In the genomic region with DNA sequence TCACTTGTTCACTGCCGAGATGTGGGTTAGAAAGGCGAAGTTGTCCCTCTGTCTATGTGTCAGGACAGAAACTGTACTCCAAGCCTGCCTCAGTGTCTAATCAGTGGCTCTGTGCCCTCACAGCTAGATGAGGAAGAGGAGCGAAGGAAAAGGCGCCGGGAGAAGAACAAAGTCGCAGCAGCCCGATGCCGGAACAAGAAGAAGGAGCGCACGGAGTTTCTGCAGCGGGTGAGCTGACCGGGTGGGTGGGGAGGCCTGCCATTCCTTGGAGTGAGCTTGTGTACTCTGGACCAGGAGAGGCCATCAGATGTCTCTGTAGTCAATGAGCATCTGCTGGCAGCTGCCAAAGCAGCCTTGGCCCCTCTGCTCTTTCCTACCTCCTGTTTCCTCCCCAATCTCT, we compare ENCODE assay signal across 23 cellular contexts. TPM values are rescaled to one million over a fixed set of nuclear protein-coding genes. Genes with fewer than 3 reads are reported as not detected.
DNase-seq lines count a peak whose midpoint lies in the region; ATAC-seq, FAIRE-seq and TF ChIP-seq lines count a peak whose summit lies in the region.
"Had no signal": no experiment of that assay in that cellular context is flagged by ENCODE, and none has a peak within 500 bp of the region (broad histone marks: within the 10 kb centered on the region; RNA-seq: fewer than 3 reads in every experiment).

No MANE protein-coding gene starts in this region.

- no peak for FAIRE-seq in H1 (lab: Jason Lieb, UNC)
- FAIRE-seq: A549, GM12891 had no signal

- no peak overlapping the region for H3K4me3 Mint-ChIP-seq in immature natural killer cell
- H3K4me3 Mint-ChIP-seq: B cell; CD4-positive, CD25-positive, alpha-beta regulatory T cell had no signal

- no peak overlapping the region for H2BK15ac ChIP-seq in H1 (ENCODE audit: low read length)

- no peaks in the 10 kb centered on the region for H3K27me3 ChIP-seq in HL-60 (ENCODE audit: insufficient read depth, poor library complexity, severe bottlenecking)
- H3K27me3 ChIP-seq in H1 (replicated peaks in 1 of 4; ENCODE audit: control insufficient read depth in 3 of 4, extremely low read depth in 1 of 4, insufficient read depth in 3 of 4, low read length in 3 of 4): no peaks in the 10 kb centered on the region

- no peak overlapping the region for H3K14ac ChIP-seq in H1 (ENCODE audit: insufficient read length)

- POLR2A ChIA-PET in H1 (lab: Charles Lee; ENCODE audit: partially characterized antibody): interaction anchor here (1.0 to 1.1 kb wide), 2 partner anchors 19 to 33 kb away, joined by 3 to 4 read pairs; a partner anchor contains a TSS

- H3K9ac ChIP-seq in H1 (replicated peaks in 1 of 4; ENCODE audit: extremely low read depth in 1 of 4, low read depth in 3 of 4, low read length in 3 of 4): no peak overlapping the region

- H4K20me1 ChIP-seq in H1 (replicated peaks in 1 of 2; ENCODE audit: control insufficient read depth in 1 of 2, insufficient read depth in 2 of 2, low read length in 2 of 2): no peaks in the 10 kb centered on the region

- no peaks in the 10 kb centered on the region for H3K23me2 ChIP-seq in H1 (ENCODE audit: low read depth, low read length)

- no peak overlapping the region for H2AFZ ChIP-seq in H1 (ENCODE audit: low read length)

- TF ChIP-seq RAD21 in H1 (IDR thresholded peaks at IDR 0.05 in 1 of 2, conservative IDR thresholded peaks at IDR 0.05 in 1 of 2; ENCODE audit: low read depth in 2 of 2, low read length in 2 of 2): no peak

- peak overlapping the region; percentile 68 for H3K27ac ChIP-seq in C4-2B
- peak overlapping the region; percentile 92; the same call in 1 of the 2 replicates for H3K27ac ChIP-seq in HL-60 (replicated peaks)
- H3K27ac ChIP-seq in H1 (ENCODE audit: low read depth, low read length): no peak overlapping the region

- intact Hi-C loops in sciatic nerve (cut with DNase I): no loop called here

- no peaks in the 10 kb centered on the region for H3K36me3 Mint-ChIP-seq in immature natural killer cell

- 95% methylated on average over 12 of the region's 12 CpGs; no CpG with 5 or more reads in 1 of the 2 experiments for WGBS in H1 (ENCODE audit: extremely low coverage in 1 of 2, insufficient coverage in 1 of 2, insufficient read length in 1 of 2, insufficient replicate concordance in 2 of 2, low coverage in 1 of 2, low lambda C conversion rate in 2 of 2, missing lambda C conversion rate in 1 of 2), 2 experiments

- TF ChIP-seq CTCF in C4-2B (conservative IDR thresholded peaks at IDR 0.05) (no peak), HL-60 (IDR thresholded peaks at IDR 0.05; ENCODE audit: insufficient read depth, low read length) (no peak), H1 (IDR thresholded peaks at IDR 0.05; ENCODE audit: control extremely low read depth in 1 of 3, insufficient read depth in 1 of 3, low read depth in 1 of 3, low read length in 3 of 3) (no peak)

- no peak overlapping the region for H3K4me2 ChIP-seq in H1 (ENCODE audit: insufficient read depth in 1 of 2, low read depth in 2 of 2, low read length in 2 of 2)
- H3K4me2 ChIP-seq: A549 had no signal

- no peak for TF ChIP-seq EP300 in H1 (IDR thresholded peaks at IDR 0.05; ENCODE audit: borderline replicate concordance in 1 of 2, low read depth in 2 of 2, low read length in 2 of 2)

- peak; percentile 16 for ATAC-seq in sciatic nerve
- no peak for ATAC-seq in HG03469 (IDR thresholded peaks at IDR 0.05; ENCODE audit: unreplicated experiment)
- no peak for ATAC-seq in GM19035 (IDR thresholded peaks at IDR 0.05; ENCODE audit: unreplicated experiment)
- ATAC-seq: A549 had no signal

- H2BK20ac ChIP-seq in H1 (ENCODE audit: low read length): no peak overlapping the region

- H4K91ac ChIP-seq in H1 (replicated peaks; ENCODE audit: insufficient read length, low read length): no peak overlapping the region

- no peak for TF ChIP-seq POLR2A in H1 (IDR thresholded peaks at IDR 0.05; ENCODE audit: control extremely low read depth in 1 of 2, low read depth in 2 of 2, low read length in 2 of 2)

- no peaks in the 10 kb centered on the region for H3K9me3 Mint-ChIP-seq in immature natural killer cell
- H3K9me3 Mint-ChIP-seq: CD4-positive, CD25-positive, alpha-beta regulatory T cell had no signal

- H2BK5ac ChIP-seq in H1 (ENCODE audit: low read depth, low read length): peak overlapping the region; percentile 26; the same call in 1 of the 2 replicates

- H3K56ac ChIP-seq in H1 (replicated peaks; ENCODE audit: insufficient read length, low read depth, low read length): no peak overlapping the region

- peaks cover 0 to 17% (median 0%) of the 10 kb centered on the region in 4 experiments; a peak in 2 of 8 replicates for H3K36me3 ChIP-seq in H1 (ENCODE audit: control insufficient read depth in 2 of 4, insufficient read depth in 4 of 4, low read length in 3 of 4)

- DNase-seq in HL-60 (ENCODE audit: low read depth in 1 of 2, low spot score in 1 of 2) (no peak), H1 (ENCODE audit: low read depth in 1 of 2, low spot score in 2 of 2) (no peak), sciatic nerve (ENCODE audit: low spot score) (no peak), GF-D8 (lab: John Stamatoyannopoulos, UW) (no peak), immature natural killer cell (no peak)
- DNase-seq: CD4-positive, CD25-positive, alpha-beta regulatory T cell; DMS79 treated with DMSO at 0.1 percent for 48 hours; GOT3; Kasumi-1; MM.1S; NCI-H1048; NCI-H1417 treated with DMSO at 0.1 percent for 48 hours; NCI-H187; NCI-H446; NCI-H526 treated with DMSO at 0.1 percent for 48 hours; OCI-M1; Right ventricle myocardium superior had no signal

- H3K27ac Mint-ChIP-seq in immature natural killer cell: no peak overlapping the region
- H3K27ac Mint-ChIP-seq: B cell; CD4-positive, CD25-positive, alpha-beta regulatory T cell had no signal

- H3K79me1 ChIP-seq in H1 (ENCODE audit: low read depth, low read length): peaks cover 3% of the 10 kb centered on the region; the same call in 1 of the 2 replicates

- H3K79me2 ChIP-seq in H1 (ENCODE audit: control insufficient read depth in 1 of 2, insufficient read depth in 2 of 2, low read length in 2 of 2): peaks cover 0 to 21% of the 10 kb centered on the region in 2 experiments; a peak in 1 of 4 replicates

- H4K8ac ChIP-seq in H1 (ENCODE audit: extremely low read depth, insufficient read depth, low read length): no peak overlapping the region

- H3K4me1 Mint-ChIP-seq in immature natural killer cell: peaks cover 9 to 12% of the 10 kb centered on the region in 2 donors

- no peak overlapping the region for H2BK12ac ChIP-seq in H1 (ENCODE audit: low read depth, low read length)

- H3K4me1 ChIP-seq in H1 (replicated peaks in 1 of 4; ENCODE audit: control insufficient read depth in 3 of 4, insufficient read depth in 4 of 4, low read length in 3 of 4): peaks cover 6 to 19% (median 15%) of the 10 kb centered on the region in 4 experiments; a peak in 6 of 7 replicates

- no peak overlapping the region for H3K23ac ChIP-seq in H1 (ENCODE audit: insufficient read length)

- H3K4ac ChIP-seq in H1 (replicated peaks; ENCODE audit: insufficient read length, low read depth, low read length): no peak overlapping the region

- no peak overlapping the region for H2AK5ac ChIP-seq in H1 (ENCODE audit: low read depth, low read length)

- H3K9me3 ChIP-seq in H1 (ENCODE audit: insufficient read depth in 2 of 2, low read depth in 1 of 2, low read length in 1 of 2): no peaks in the 10 kb centered on the region
- H3K9me3 ChIP-seq: A549 had no signal

- H4K5ac ChIP-seq in H1 (ENCODE audit: insufficient read length, low read depth, low read length): no peak overlapping the region

- no peak overlapping the region for H3K4me3 ChIP-seq in HL-60 (replicated peaks; ENCODE audit: insufficient read depth, low read length)
- H3K4me3 ChIP-seq in H1 (ENCODE audit: extremely low read depth in 1 of 4, insufficient read depth in 2 of 4, low read depth in 3 of 4, low read length in 4 of 4): no peak overlapping the region
- H3K4me3 ChIP-seq: A549 had no signal

- CTCF ChIA-PET in H1 (lab: Charles Lee; ENCODE audit: partially characterized antibody): interaction anchor here (1.2 kb wide), 1 partner anchor 26 kb away, joined by 3 read pairs; no protein-coding TSS in a partner anchor

- H3K27me3 Mint-ChIP-seq in immature natural killer cell (ENCODE audit: low read depth in 3 of 3): no peaks in the 10 kb centered on the region
- H3K27me3 Mint-ChIP-seq: B cell; CD4-positive, CD25-positive, alpha-beta regulatory T cell had no signal

- H2BK120ac ChIP-seq in H1 (replicated peaks; ENCODE audit: low read depth, low read length): no peak overlapping the region

- H3K18ac ChIP-seq in H1 (ENCODE audit: extremely low read depth, low read length): no peak overlapping the region

TF ChIP-seq in H1, 55 proteins besides CTCF, POLR2A, EP300 and RAD21:
- TF ChIP-seq JUN (IDR thresholded peaks at IDR 0.05; ENCODE audit: low read depth, low read length): no peak
- no peak for TF ChIP-seq KDM5A (IDR thresholded peaks at IDR 0.05; ENCODE audit: low read length)
- TF ChIP-seq GABPA (IDR thresholded peaks at IDR 0.05; ENCODE audit: borderline replicate concordance, insufficient read depth, low read length): no peak
- TF ChIP-seq RFX5 (IDR thresholded peaks at IDR 0.05; ENCODE audit: borderline replicate concordance, low read depth, low read length): no peak
- TF ChIP-seq BCL11A (IDR thresholded peaks at IDR 0.05; ENCODE audit: low read depth in 2 of 2, low read length in 2 of 2): no peak
- TF ChIP-seq, protein P1, sequence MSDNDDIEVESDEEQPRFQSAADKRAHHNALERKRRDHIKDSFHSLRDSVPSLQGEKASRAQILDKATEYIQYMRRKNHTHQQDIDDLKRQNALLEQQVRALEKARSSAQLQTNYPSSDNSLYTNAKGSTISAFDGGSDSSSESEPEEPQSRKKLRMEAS (IDR thresholded peaks at IDR 0.05): no peak
- no peak for TF ChIP-seq SAP30 (IDR thresholded peaks at IDR 0.05; ENCODE audit: insufficient read depth, insufficient replicate concordance, low read length)
- TF ChIP-seq SRF (IDR thresholded peaks at IDR 0.05; ENCODE audit: low read depth, low read length): no peak
- TF ChIP-seq RNF2 (IDR thresholded peaks at IDR 0.05; ENCODE audit: borderline replicate concordance, low read depth, low read length, missing control alignments, poor library complexity, severe bottlenecking): no peak
- TF ChIP-seq PHF8 (conservative IDR thresholded peaks at IDR 0.05; ENCODE audit: low read depth, low read length): no peak

RNA-seq across cellular contexts. Expression of a gene that starts 33.5 kb away (rescaled TPM):
- total RNA-seq in H1 (2021; fragmentation: NEBNext Ultra II Directional; extraction: Animal tissue kit (Norgen Biotek cat#: 25700)): 23.6 and 27.2 TPM in 2 replicates
- 8.9 and 18.8 TPM in 2 replicates for polyA plus RNA-seq in H1 (2011; rRNA removed)
- 23.2 TPM for polyA plus RNA-seq in H1 (2011; cell fraction: cytosol; rRNA removed)
- 20.9 TPM for polyA plus RNA-seq in H1 (2011; cell fraction: nucleus; rRNA removed)
- polyA plus RNA-seq in H1 (2012, experiment 1 of 2): 13.7 to 19.6 TPM (median 17.7 TPM) in 4 replicates
- polyA plus RNA-seq in H1 (2012, experiment 2 of 2): 14.8 TPM
- 14.4 TPM for polyA plus RNA-seq in H1 (2013, experiment 1 of 2)
- polyA plus RNA-seq in H1 (2013, experiment 2 of 2): 14.1 TPM
- 3.8 and 4.9 TPM in 2 replicates for polyA minus RNA-seq in H1 (2011; rRNA and poly(A)+ RNA removed)
- 19.7 TPM for polyA minus RNA-seq in H1 (2011; cell fraction: cytosol; rRNA and poly(A)+ RNA removed)
- polyA minus RNA-seq in H1 (2011; cell fraction: nucleus; rRNA and poly(A)+ RNA removed): 10.3 TPM
- total RNA-seq in sciatic nerve: 59.7 TPM
- under 1 TPM in 1 of 3 donors, not detected in 2; 0.47 TPM for polyA plus RNA-seq in immature natural killer cell
